8 cellular contexts compared by ENCODE assay signal in the genomic region with DNA sequence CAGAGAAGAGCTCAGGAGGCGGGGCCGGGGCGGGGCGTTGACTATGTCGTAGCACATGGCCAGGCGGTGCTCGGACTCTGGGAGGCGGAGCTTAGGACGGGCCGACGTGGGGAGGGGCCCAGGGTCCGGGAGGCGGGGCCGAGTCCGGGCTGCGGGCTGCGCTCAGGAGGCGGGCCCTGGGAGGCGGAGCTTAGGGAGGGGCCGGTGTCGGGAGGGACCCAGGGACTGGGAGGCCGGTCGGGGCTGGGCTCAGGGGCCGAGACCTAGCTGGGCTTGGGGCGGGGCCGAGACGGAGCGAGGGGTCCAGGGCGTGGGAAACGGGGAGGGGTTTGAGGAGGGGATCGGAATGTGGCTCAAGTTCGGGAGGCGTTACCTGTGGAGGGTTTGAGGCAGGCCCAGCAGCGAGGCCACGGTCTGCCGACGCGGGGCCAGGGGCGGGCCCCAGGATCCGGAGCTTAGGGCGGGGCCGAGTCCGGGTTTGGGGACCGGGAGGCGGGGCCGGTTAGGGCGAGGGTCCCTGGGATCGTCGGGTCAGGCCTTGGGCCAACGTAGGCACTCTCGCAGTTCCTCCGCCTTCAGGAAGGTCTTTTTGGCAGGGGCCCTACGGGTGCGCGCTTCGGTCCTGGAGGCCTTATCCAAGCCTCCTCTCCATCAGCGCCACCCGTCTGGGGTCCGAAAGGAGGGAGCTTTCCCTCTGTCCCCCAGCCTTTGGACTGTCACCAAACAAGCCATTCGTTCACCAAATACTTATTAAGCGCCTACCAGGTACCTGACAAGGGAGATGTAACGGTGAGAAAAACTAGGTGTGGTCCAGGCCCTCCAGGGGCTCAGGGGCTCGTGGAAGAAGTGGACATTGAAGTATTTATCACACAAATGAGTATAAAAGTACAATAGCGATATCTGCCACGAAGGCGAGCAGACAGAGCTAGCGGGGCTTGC. TPM values are rescaled to one million over a fixed set of nuclear protein-coding genes. Genes with fewer than 3 reads are reported as not detected.
A peak's percentile ranks its signal among the peaks of the same experiment; 100 is the strongest.
DNase-seq lines count a peak whose midpoint lies in the region; ATAC-seq and TF ChIP-seq lines count a peak whose summit lies in the region.
"Not testable (repeated sequence)": the region's sequence is repeated elsewhere in the genome, so short reads cannot be mapped to it uniquely, and the experiment has no call there.

No MANE protein-coding gene starts in this region.

- H3K18ac ChIP-seq in mesendoderm (ENCODE audit: low read length) = not testable (repeated sequence)

- H3K4me3 Mint-ChIP-seq in IgD-negative memory B cell = peak overlapping the region; percentile 87 to 99 (median 96)

- not testable (repeated sequence) for H3K36me3 Mint-ChIP-seq in IgD-negative memory B cell

- peak; percentile 68 for ATAC-seq in GM21360 (IDR thresholded peaks at IDR 0.05; ENCODE audit: unreplicated experiment)

- TF ChIP-seq CTCF in AG09319 (IDR thresholded peaks at IDR 0.05; ENCODE audit: low read depth, low read length); esophagus squamous epithelium (IDR thresholded peaks at IDR 0.05): not testable (repeated sequence)

- not testable (repeated sequence) for H3K79me2 ChIP-seq in mesendoderm (ENCODE audit: control insufficient read depth, insufficient read depth, low read length)

- H3K9me3 ChIP-seq in esophagus squamous epithelium = not testable (repeated sequence)

- not testable (repeated sequence) for H3K9me3 Mint-ChIP-seq in IgD-negative memory B cell

- peaks cover 2 to 19% (median 3%) of the 10 kb centered on the region in 3 donors for H3K4me1 ChIP-seq in esophagus squamous epithelium
- H3K4me1 ChIP-seq in mesendoderm (ENCODE audit: control insufficient read depth, low read depth, low read length) = not testable (repeated sequence)

- H4K8ac ChIP-seq in mesendoderm (ENCODE audit: low read depth, low read length) = not testable (repeated sequence)

- H3K27ac ChIP-seq in esophagus squamous epithelium = peak overlapping the region; percentile 73 to 90 (median 88)
- H3K27ac ChIP-seq in mesendoderm (ENCODE audit: low read depth, low read length) = not testable (repeated sequence)

- H3K27ac Mint-ChIP-seq in IgD-negative memory B cell = peak overlapping the region; percentile 79 to 98 (median 92)

- WGBS in esophagus squamous epithelium, 2 donors = 2 to 3% methylated on average over 7 to 19 of the region's 67 CpGs
- WGBS in mesendoderm (ENCODE audit: extremely low coverage, insufficient coverage, low lambda C conversion rate) = no CpG with 5 or more reads among the region's 67 CpGs

- not testable (repeated sequence) for H2BK120ac ChIP-seq in mesendoderm (ENCODE audit: low read depth, low read length)

- H2AK5ac ChIP-seq in mesendoderm (ENCODE audit: low read length) = not testable (repeated sequence)

- not testable (repeated sequence) for H3K27me3 ChIP-seq in esophagus squamous epithelium; mesendoderm (ENCODE audit: insufficient read depth, low read length, poor library complexity)

- H3K79me1 ChIP-seq in mesendoderm (ENCODE audit: low read length) = not testable (repeated sequence)

- peak overlapping the region; percentile 84 for H3K56ac ChIP-seq in mesendoderm (ENCODE audit: low read length)

- not testable (repeated sequence) for H3K36me3 ChIP-seq in esophagus squamous epithelium; mesendoderm (ENCODE audit: control insufficient read depth, insufficient read depth, low read length)

- intact Hi-C loops in esophagus squamous epithelium (cut with DNase I) = not testable (repeated sequence)

- not testable (repeated sequence) for H4K5ac ChIP-seq in mesendoderm (ENCODE audit: low read length)

- not testable (repeated sequence) for H3K4ac ChIP-seq in mesendoderm (ENCODE audit: low read depth, low read length)

- not testable (repeated sequence) for H3K4me1 Mint-ChIP-seq in IgD-negative memory B cell

- peak overlapping the region; percentile 60 for H3K9ac ChIP-seq in mesendoderm (ENCODE audit: low read length)

- H3K27me3 Mint-ChIP-seq in IgD-negative memory B cell = not testable (repeated sequence)

- H3K4me3 ChIP-seq in esophagus squamous epithelium = peak overlapping the region; percentile 38 to 86 (median 80)
- H3K4me3 ChIP-seq in mesendoderm (ENCODE audit: low read length) = peak overlapping the region; percentile 24

- peak overlapping the region; percentile 19 for H3K4me2 ChIP-seq in mesendoderm (ENCODE audit: low read length)

- H2BK15ac ChIP-seq in mesendoderm (replicated peaks; ENCODE audit: low read depth) = not testable (repeated sequence)

- in situ Hi-C loops in SK-MEL-5 (cut with HindIII; ENCODE audit: low pct_unique_long_range_greater_than_20kb, low sequenced_read_pairs) = not testable (repeated sequence)

- TF ChIP-seq POLR2A in esophagus squamous epithelium (IDR thresholded peaks at IDR 0.05) = peak in 1 of 4 donors; percentile 23

- DNase-seq in AG09319 (ENCODE audit: extremely low read depth, low read depth) (peak; percentile 16), SK-MEL-5 (ENCODE audit: low read depth, low spot score) (peak; percentile 51), activated gamma-delta T cell (lab: John Stamatoyannopoulos, UW) (peak; percentile 92), mesendoderm (peak; percentile 94)
- DNase-seq in esophagus squamous epithelium (lab: John Stamatoyannopoulos, UW) = not testable (repeated sequence)
- peak; percentile 96 for DNase-seq in stimulated activated CD4-positive, alpha-beta T cell treated with anti-CD3 and anti-CD28 coated beads, Interleukin-4, amount 100 ng/mL, for 1 hour

- not testable (repeated sequence) for H2BK5ac ChIP-seq in mesendoderm (ENCODE audit: low read length)

- H3K23ac ChIP-seq in mesendoderm (ENCODE audit: low read length) = not testable (repeated sequence)

RNA-seq across cellular contexts. Expression of a gene that starts 0.9 kb away (rescaled TPM):
- polyA plus RNA-seq in IgD-negative memory B cell = 18.2 TPM
- 16.4 and 24.1 TPM in 2 replicates for total RNA-seq in SK-MEL-5 (2014; rRNA removed; shearing (Covaris generic))
- polyA plus RNA-seq in SK-MEL-5 (2015; cell fraction: cytosol; rRNA removed) = 25.7 and 29.0 TPM in 2 replicates
- polyA plus RNA-seq in SK-MEL-5 (2015; cell fraction: nucleus; rRNA removed) = 29.6 and 33.7 TPM in 2 replicates
- 10 to 100 TPM in 2 of 4 donors, 1 to 10 TPM in 2; 6.3 to 15.8 (median 8.8) TPM for total RNA-seq in esophagus squamous epithelium
- 14.7 TPM for polyA plus RNA-seq in mesendoderm (2013, experiment 1 of 2)
- 15.9 TPM for polyA plus RNA-seq in mesendoderm (2013, experiment 2 of 2)

RNA-seq across cellular contexts. Expression of a gene that starts 26.8 kb away (rescaled TPM):
- 24.5 TPM for polyA plus RNA-seq in IgD-negative memory B cell
- 33.0 and 37.4 TPM in 2 replicates for total RNA-seq in SK-MEL-5 (2014; rRNA removed; shearing (Covaris generic))
- polyA plus RNA-seq in SK-MEL-5 (2015; cell fraction: cytosol; rRNA removed) = 44.8 and 53.2 TPM in 2 replicates
- polyA plus RNA-seq in SK-MEL-5 (2015; cell fraction: nucleus; rRNA removed) = 27.3 and 40.4 TPM in 2 replicates
- 10 to 100 TPM; 14.9 to 18.7 (median 16.5) TPM for total RNA-seq in esophagus squamous epithelium
- 29.2 TPM for polyA plus RNA-seq in mesendoderm (2013, experiment 1 of 2)
- polyA plus RNA-seq in mesendoderm (2013, experiment 2 of 2) = 26.5 TPM

RNA-seq across cellular contexts. Expression of a gene that starts 32.7 kb away (rescaled TPM):
- polyA plus RNA-seq in IgD-negative memory B cell = not detected
- 0.13 and 0.64 TPM in 2 replicates for total RNA-seq in SK-MEL-5 (2014; rRNA removed; shearing (Covaris generic))
- polyA plus RNA-seq in SK-MEL-5 (2015; cell fraction: cytosol; rRNA removed) = 0.09 and 0.96 TPM in 2 replicates
- polyA plus RNA-seq in SK-MEL-5 (2015; cell fraction: nucleus; rRNA removed) = not detected in 2 replicates
- total RNA-seq in esophagus squamous epithelium = 1 to 10 TPM in 3 of 4 donors, under 1 TPM in 1; 0.38 to 4.8 (median 2.4) TPM
- 12.4 TPM for polyA plus RNA-seq in mesendoderm (2013, experiment 1 of 2)
- polyA plus RNA-seq in mesendoderm (2013, experiment 2 of 2) = 14.3 TPM
